Comparison of ENCODE assay signal across 10 cellular contexts in the genomic region with DNA sequence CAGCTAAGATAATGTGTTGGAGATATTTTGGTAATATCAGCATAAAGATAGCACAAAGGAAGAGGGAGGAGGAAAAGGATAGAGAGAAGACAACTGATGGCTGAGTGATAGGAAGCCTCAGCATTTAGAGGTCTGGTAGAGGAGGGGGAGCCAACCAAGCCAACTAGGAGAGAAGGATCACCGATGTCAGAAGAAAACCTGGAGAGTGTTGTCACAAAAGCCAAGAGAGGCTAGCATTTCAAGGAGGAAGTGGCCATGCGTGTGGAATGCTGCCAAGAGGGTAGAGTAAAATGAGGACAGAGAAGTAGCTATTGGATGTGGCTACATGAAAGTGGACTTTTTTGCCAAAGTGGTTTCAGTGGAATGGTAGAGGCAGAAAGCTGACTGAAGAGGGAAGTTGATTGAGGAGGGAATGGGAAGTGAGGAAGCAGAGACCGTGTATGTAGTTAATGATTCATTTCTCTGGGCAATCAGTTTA. TPM values are rescaled to one million over a fixed set of nuclear protein-coding genes. Genes with fewer than 3 reads are reported as not detected.
DNase-seq lines count a peak whose midpoint lies in the region; ATAC-seq and TF ChIP-seq lines count a peak whose summit lies in the region.
"Had no signal": no experiment of that assay in that cellular context is flagged by ENCODE, and none has a peak within 500 bp of the region (broad histone marks: within the 10 kb centered on the region; RNA-seq: fewer than 3 reads in every experiment).

No MANE protein-coding gene starts in this region.

- DNase-seq in OCI-M1 (lab: John Stamatoyannopoulos, UW) (peak; percentile 91), heart left ventricle (peak in 4 of 5 donors; percentile 34 to 69 (median 48)), renal cortical epithelial cell (ENCODE audit: low read depth) (peak; percentile 18), nephron progenitor cell (no peak), vagina (ENCODE audit: extremely low spot score in 2 of 2) (no peak)
- DNase-seq: activated T-cell treated with anti-CD3 and anti-CD28 coated beads, Interleukin-2, amount 50 U/mL, for 24 hours; NCI-H524 had no signal

- H3K4me3 Mint-ChIP-seq in nephron progenitor cell: no peak overlapping the region
- H3K4me3 Mint-ChIP-seq: activated T-cell treated with anti-CD3 and anti-CD28 coated beads, Interleukin-2, amount 50 U/mL, for 24 hours had no signal

- H3K27ac ChIP-seq in HEK293 (ENCODE audit: extremely low read depth, low read depth, low read length) (no peak overlapping the region), heart left ventricle (peak overlapping the region in 10 of 12 donors; percentile 2 to 62 (median 44)), vagina (no peak overlapping the region)

- H3K9me3 ChIP-seq in HEK293 (ENCODE audit: control insufficient read depth, insufficient read depth, low read depth, low read length) (no peaks in the 10 kb centered on the region), heart left ventricle (no peaks in the 10 kb centered on the region), vagina (no peaks in the 10 kb centered on the region)

- TF ChIP-seq CTCF in HEK293 (tag by site-specific recombination; IDR thresholded peaks at IDR 0.05) (no peak), heart left ventricle (IDR thresholded peaks at IDR 0.05) (no peak), nephron progenitor cell (IDR thresholded peaks at IDR 0.05) (no peak), vagina (IDR thresholded peaks at IDR 0.05) (no peak)

- TF ChIP-seq POLR2A in heart left ventricle (IDR thresholded peaks at IDR 0.05) (no peak), vagina (IDR thresholded peaks at IDR 0.05) (no peak)

- intact Hi-C loops in heart left ventricle (cut with DNase I) (loop anchor here in 3 of 10 donors (10.0 kb wide), 3 partner anchors 213 to 247 kb away; partner anchors contain the start of gene LBH (in 1 of the 3)), vagina (cut with DNase I) (no loop called here)

- ATAC-seq in heart left ventricle (peak in 3 of 4 donors; percentile 38 to 50 (median 43)), GM19023 (IDR thresholded peaks at IDR 0.05; ENCODE audit: unreplicated experiment) (no peak), HG03039 (IDR thresholded peaks at IDR 0.05; ENCODE audit: unreplicated experiment) (no peak)

- H3K4me3 ChIP-seq in HEK293 (ENCODE audit: low read depth, low read length): no peak overlapping the region
- H3K4me3 ChIP-seq in heart left ventricle: no peak overlapping the region
- H3K4me3 ChIP-seq in vagina: no peak overlapping the region

- CTCF ChIA-PET in HEK293 (lab: Yijun Ruan, JAX): no interaction called here

- 57 to 69% (median 59%) methylated on average over 3 of the region's 3 CpGs for WGBS in heart left ventricle, 4 donors

- H3K4me1 Mint-ChIP-seq in nephron progenitor cell: peaks cover 11% of the 10 kb centered on the region

- H3K4me1 ChIP-seq in HEK293 (ENCODE audit: control insufficient read depth, insufficient read depth, low read length) (peaks cover 6% of the 10 kb centered on the region), heart left ventricle (peaks cover 3 to 49% (median 26%) of the 10 kb centered on the region in 12 donors), vagina (no peaks in the 10 kb centered on the region)

- no peak overlapping the region for H3K27ac Mint-ChIP-seq in nephron progenitor cell
- H3K27ac Mint-ChIP-seq: activated T-cell treated with anti-CD3 and anti-CD28 coated beads, Interleukin-2, amount 50 U/mL, for 24 hours had no signal

- H3K36me3 ChIP-seq in HEK293 (ENCODE audit: control insufficient read depth in 2 of 2, insufficient read depth in 1 of 2, low read length in 2 of 2) (no peaks in the 10 kb centered on the region), heart left ventricle (no peaks in the 10 kb centered on the region), vagina (no peaks in the 10 kb centered on the region)

- no peaks in the 10 kb centered on the region for H3K27me3 ChIP-seq in heart left ventricle
- no peaks in the 10 kb centered on the region for H3K27me3 ChIP-seq in vagina

- H3K36me3 Mint-ChIP-seq in nephron progenitor cell (ENCODE audit: low read depth): peaks cover 37% of the 10 kb centered on the region

- POLR2A ChIA-PET in HEK293 (lab: Yijun Ruan, JAX): interaction anchor here (0.8 kb wide), 1 partner anchor 335 kb away, joined by 3 read pairs; the partner anchor contains the start of gene YPEL5

- H3K27me3 Mint-ChIP-seq in nephron progenitor cell (ENCODE audit: low read depth, poor library complexity): no peaks in the 10 kb centered on the region
- H3K27me3 Mint-ChIP-seq: activated T-cell treated with anti-CD3 and anti-CD28 coated beads, Interleukin-2, amount 50 U/mL, for 24 hours had no signal

- peaks cover 4% of the 10 kb centered on the region for H3K9me3 Mint-ChIP-seq in nephron progenitor cell
- H3K9me3 Mint-ChIP-seq: activated T-cell treated with anti-CD3 and anti-CD28 coated beads, Interleukin-2, amount 50 U/mL, for 24 hours had no signal

TF ChIP-seq in HEK293, 187 proteins besides CTCF, POLR2A, EP300 and RAD21:
- TF ChIP-seq, protein P1, sequence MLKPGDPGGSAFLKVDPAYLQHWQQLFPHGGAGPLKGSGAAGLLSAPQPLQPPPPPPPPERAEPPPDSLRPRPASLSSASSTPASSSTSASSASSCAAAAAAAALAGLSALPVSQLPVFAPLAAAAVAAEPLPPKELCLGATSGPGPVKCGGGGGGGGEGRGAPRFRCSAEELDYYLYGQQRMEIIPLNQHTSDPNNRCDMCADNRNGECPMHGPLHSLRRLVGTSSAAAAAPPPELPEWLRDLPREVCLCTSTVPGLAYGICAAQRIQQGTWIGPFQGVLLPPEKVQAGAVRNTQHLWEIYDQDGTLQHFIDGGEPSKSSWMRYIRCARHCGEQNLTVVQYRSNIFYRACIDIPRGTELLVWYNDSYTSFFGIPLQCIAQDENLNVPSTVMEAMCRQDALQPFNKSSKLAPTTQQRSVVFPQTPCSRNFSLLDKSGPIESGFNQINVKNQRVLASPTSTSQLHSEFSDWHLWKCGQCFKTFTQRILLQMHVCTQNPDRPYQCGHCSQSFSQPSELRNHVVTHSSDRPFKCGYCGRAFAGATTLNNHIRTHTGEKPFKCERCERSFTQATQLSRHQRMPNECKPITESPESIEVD (tag by site-specific recombination; IDR thresholded peaks at IDR 0.05): 0 out of 2 replicates have a peak, but pooled peaks have one; percentile 17
- TF ChIP-seq ZFP41 (tag by site-specific recombination; IDR thresholded peaks at IDR 0.05; ENCODE audit: borderline replicate concordance) (no peak), ZNF146 (tag by site-specific recombination; IDR thresholded peaks at IDR 0.05) (no peak)

RNA-seq across cellular contexts. Expression of gene LCLAT1, which starts 34.3 kb away (rescaled TPM):
- total RNA-seq in heart left ventricle (10 to 100 TPM; 32.6 to 70.2 (median 46.9) TPM), renal cortical epithelial cell (18.9 and 25.4 TPM in 2 replicates), vagina (19.6 TPM)
- 10 to 100 TPM in 1 of 2 donors, 1 to 10 TPM in 1; 9.8 to 22.9 TPM for polyA plus RNA-seq in heart left ventricle

Comparison
In these comparisons a context has a peak if more than half of its experiments do, and no peak if none do; other contexts are left out.
1. H3K27ac ChIP-seq: peak in heart left ventricle (10 of 12); none in HEK293 (single experiment) and vagina (single experiment).
2. DNase-seq: peak in OCI-M1 (single experiment), heart left ventricle (4 of 5) and renal cortical epithelial cell (single experiment); none in nephron progenitor cell (single experiment) and vagina (0 of 2).
3. ATAC-seq: peak in heart left ventricle (3 of 4); none in GM19023 (single experiment) and HG03039 (single experiment).